Comparison of ENCODE assay signal across 9 cellular contexts in the genomic region with DNA sequence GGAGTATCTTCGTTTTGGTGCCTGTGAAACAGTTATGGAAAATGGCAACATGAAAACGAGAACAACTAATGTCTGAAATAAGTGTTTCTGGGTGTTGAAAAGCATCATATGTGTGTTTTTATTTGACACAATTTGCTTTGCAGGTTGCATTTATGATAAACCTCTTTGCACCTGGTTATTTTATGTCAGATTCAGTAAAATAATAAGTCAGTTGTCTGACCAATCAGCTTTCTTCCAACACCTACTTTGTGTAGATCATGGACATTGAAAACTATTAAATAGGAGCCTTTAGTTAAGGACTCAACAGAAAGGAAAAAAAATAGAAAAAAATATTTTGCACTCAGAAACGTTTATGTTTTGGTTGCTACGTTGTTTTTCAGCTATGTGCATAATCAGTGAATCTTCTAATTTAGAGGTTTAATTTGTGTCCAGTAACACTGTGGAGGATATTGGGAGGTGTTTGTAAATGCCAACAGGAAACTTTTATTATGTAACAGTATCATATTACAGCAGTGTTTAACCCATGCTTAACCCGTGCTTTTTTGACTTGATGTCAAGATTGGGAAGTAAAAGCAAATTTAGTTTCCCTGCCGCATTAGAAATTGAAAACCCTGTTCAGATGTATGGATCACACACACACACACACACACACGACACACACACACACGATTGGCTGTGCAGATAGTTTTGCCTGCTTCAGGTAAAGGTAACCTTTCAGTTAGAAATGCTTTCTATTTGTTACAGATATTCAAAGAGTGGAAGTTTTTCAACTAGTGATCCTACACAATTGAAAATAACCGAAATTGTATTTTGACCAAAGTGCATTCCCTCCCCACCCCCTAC. TPM values are rescaled to one million over a fixed set of nuclear protein-coding genes. Genes with fewer than 3 reads are reported as not detected.
A peak's percentile ranks its signal among the peaks of the same experiment; 100 is the strongest.
DNase-seq lines count a peak whose midpoint lies in the region; ATAC-seq, FAIRE-seq and TF ChIP-seq lines count a peak whose summit lies in the region.
"Had no signal": no experiment of that assay in that cellular context is flagged by ENCODE, and none has a peak within 500 bp of the region (broad histone marks: within the 10 kb centered on the region; RNA-seq: fewer than 3 reads in every experiment).

No MANE protein-coding gene starts in this region.

- peak; percentile 16 for FAIRE-seq in HTR-8/SVneo (lab: Jason Lieb, UNC)

- CTCF ChIA-PET in BJ (lab: Yijun Ruan, JAX): interaction anchor here (0.6 to 3.3 kb wide), 6 partner anchors 49 to 435 kb away, joined by 3 to 16 read pairs (median 4); no protein-coding TSS in a partner anchor

- H3K27me3 ChIP-seq in BJ (ENCODE audit: control insufficient read depth, insufficient read depth, low read length): no peaks in the 10 kb centered on the region

- no peak for DNase-seq in BJ (ENCODE audit: low read depth)
- no peak for DNase-seq in HTR-8/SVneo (ENCODE audit: insufficient read length, low spot score)
- DNase-seq in astrocyte of the cerebellum (ENCODE audit: low read depth): no peak
- peak; percentile 52 for DNase-seq in left kidney (ENCODE audit: low read depth, low spot score)
- no peak for DNase-seq in stimulated activated CD4-positive, alpha-beta T cell treated with anti-CD3 and anti-CD28 coated beads, Interleukin-1b, Interleukin-23, amount 100 ng/mL, for 48 hours
- no peak for DNase-seq in amygdala (lab: John Stamatoyannopoulos, UW)
- DNase-seq: SHP77 had no signal

- H3K4me3 ChIP-seq in BJ (ENCODE audit: low read depth, low read length): peak overlapping the region; percentile 97
- peak overlapping the region; percentile 79 for H3K4me3 ChIP-seq in astrocyte of the cerebellum (ENCODE audit: low read depth, low read length)

- POLR2A ChIA-PET in BJ (lab: Charles Lee): interaction anchor here (0.7 kb wide), 1 partner anchor 376 kb away, joined by 3 read pairs; no protein-coding TSS in a partner anchor

- ATAC-seq in HG02884 (IDR thresholded peaks at IDR 0.05; ENCODE audit: unreplicated experiment) (no peak), GM18519 (IDR thresholded peaks at IDR 0.05; ENCODE audit: low FRiP score, unreplicated experiment) (no peak)

- H3K36me3 ChIP-seq in BJ (ENCODE audit: control insufficient read depth, insufficient read depth, low read length): no peaks in the 10 kb centered on the region

- in situ Hi-C loops in astrocyte of the cerebellum (cut with HindIII; ENCODE audit: low sequenced_read_pairs): no loop called here

- TF ChIP-seq CTCF in BJ (IDR thresholded peaks at IDR 0.05; ENCODE audit: insufficient read depth, low read depth, low read length) (no peak), astrocyte of the cerebellum (IDR thresholded peaks at IDR 0.05; ENCODE audit: low read depth, low read length, missing control alignments) (no peak)

RNA-seq across cellular contexts. Expression of gene PKP4, which starts 2.6 kb away (rescaled TPM):
- polyA plus RNA-seq in BJ (2011; rRNA removed): 47.0 and 48.4 TPM in 2 replicates
- 83.7 and 101 TPM in 2 replicates for polyA minus RNA-seq in BJ (2011; rRNA and poly(A)+ RNA removed)

RNA-seq across cellular contexts. Expression of gene CCDC148, which starts 2.8 kb away (rescaled TPM):
- 0.67 and 0.75 TPM in 2 replicates for polyA plus RNA-seq in BJ (2011; rRNA removed)
- polyA minus RNA-seq in BJ (2011; rRNA and poly(A)+ RNA removed): 2.7 and 3.2 TPM in 2 replicates
